ENCODE assay signal across 1 cellular context in genomic region chr17:27634026-27634335, GRCh38.
A peak's percentile ranks its signal among the peaks of the same experiment; 100 is the strongest.
TF ChIP-seq lines count a peak whose summit lies in the region.

No MANE protein-coding gene starts in this region.

TF ChIP-seq in HepG2, 621 proteins besides CTCF, POLR2A, EP300 and RAD21:
- TF ChIP-seq REST (IDR thresholded peaks at IDR 0.05; ENCODE audit: borderline replicate concordance in 1 of 2, low read depth in 1 of 2, low read length in 2 of 2) (no peak), MAFF (IDR thresholded peaks at IDR 0.05; ENCODE audit: low read depth, low read length) (peak; percentile 63), MAFK (conservative IDR thresholded peaks at IDR 0.05 in 1 of 2, IDR thresholded peaks at IDR 0.05 in 1 of 2; ENCODE audit: low read length in 2 of 2) (peak; percentile 40 to 73)
